9 cellular contexts compared by ENCODE assay signal in the genomic region with DNA sequence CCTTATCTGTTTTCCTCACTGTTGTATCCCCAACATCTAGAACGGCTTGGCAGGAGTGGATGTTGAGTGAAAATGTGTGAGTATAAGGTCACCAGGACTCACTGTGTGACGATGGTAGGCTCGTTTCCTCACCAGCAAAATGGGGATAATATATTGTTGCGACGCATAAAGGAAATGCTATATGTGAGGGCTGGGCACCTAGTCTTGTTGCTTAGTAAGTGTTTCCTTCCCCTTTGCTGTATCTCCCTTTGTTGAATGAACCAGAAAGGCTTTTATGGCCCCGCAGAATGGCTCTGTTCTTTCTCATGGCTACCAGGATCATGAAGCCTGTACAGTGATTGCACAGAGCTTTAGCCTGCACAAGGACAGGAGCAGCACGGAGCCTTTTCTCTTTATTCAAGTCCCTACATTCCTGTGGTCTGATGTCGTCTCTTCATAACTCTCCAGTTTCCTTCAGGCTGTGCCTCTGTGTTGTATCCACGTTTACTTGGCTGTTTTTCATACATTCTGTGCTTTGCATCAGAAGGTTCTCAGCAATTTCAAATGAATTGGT. TPM values are rescaled to one million over a fixed set of nuclear protein-coding genes. Genes with fewer than 3 reads are reported as not detected.
A peak's percentile ranks its signal among the peaks of the same experiment; 100 is the strongest.
DNase-seq lines count a peak whose midpoint lies in the region; ATAC-seq and TF ChIP-seq lines count a peak whose summit lies in the region.
"Had no signal": no experiment of that assay in that cellular context is flagged by ENCODE, and none has a peak within 500 bp of the region (broad histone marks: within the 10 kb centered on the region; RNA-seq: fewer than 3 reads in every experiment).

No MANE protein-coding gene starts in this region.

- H3K9me3 ChIP-seq in cardiac muscle cell (ENCODE audit: low read depth) = no peaks in the 10 kb centered on the region
- H3K9me3 ChIP-seq in gastrocnemius medialis = no peaks in the 10 kb centered on the region

- CTCF ChIA-PET in activated CD4-positive, alpha-beta memory T cell treated with anti-CD3 and anti-CD28 coated beads, Interleukin-2, amount 10 ng/mL, durations not matched to agents 7 days and 5 days (lab: Charles Lee) = no interaction called here

- peak; percentile 33 for DNase-seq in NCI-H2196 treated with DMSO at 0.1 percent for 48 hours (lab: John Stamatoyannopoulos, UW; ENCODE audit: unreplicated experiment)
- DNase-seq in NCI-H2196 (lab: John Stamatoyannopoulos, UW; ENCODE audit: unreplicated experiment) = no peak
- DNase-seq in activated CD4-positive, alpha-beta memory T cell treated with anti-CD3 and anti-CD28 coated beads, Interleukin-2, amount 10 ng/mL, durations not matched to agents 7 days and 5 days = no peak
- peak; percentile 77 to 90 for DNase-seq in cardiac muscle cell (ENCODE audit: low read depth in 1 of 2, low spot score in 1 of 2)
- DNase-seq in gastrocnemius medialis = peak in 1 of 2 donors; percentile 25
- no peak for DNase-seq in effector CD4-positive, alpha-beta T cell
- DNase-seq in omental fat pad (ENCODE audit: low spot score) = no peak
- no peak for DNase-seq in DMS79 treated with DMSO at 0.1 percent for 48 hours (lab: John Stamatoyannopoulos, UW)

- no peak overlapping the region for H3K4me3 Mint-ChIP-seq in activated CD4-positive, alpha-beta memory T cell treated with anti-CD3 and anti-CD28 coated beads, Interleukin-2, amount 10 ng/mL, durations not matched to agents 7 days and 5 days

- H3K4me1 ChIP-seq in cardiac muscle cell (ENCODE audit: low read depth) = peaks cover 49% of the 10 kb centered on the region
- H3K4me1 ChIP-seq in gastrocnemius medialis = peaks cover 78 to 90% of the 10 kb centered on the region in 2 donors

- no peak for TF ChIP-seq POLR2A in gastrocnemius medialis (IDR thresholded peaks at IDR 0.05)

- peak overlapping the region; percentile 72 for H3K27ac ChIP-seq in cardiac muscle cell
- H3K27ac ChIP-seq in gastrocnemius medialis = peak overlapping the region; percentile 30 to 91 (median 70)
- H3K27ac ChIP-seq: C4-2B had no signal

- TF ChIP-seq CTCF in cardiac muscle cell (IDR thresholded peaks at IDR 0.05; ENCODE audit: low read depth, low read length) (no peak), gastrocnemius medialis (IDR thresholded peaks at IDR 0.05 in 4 of 5, conservative IDR thresholded peaks at IDR 0.05 in 1 of 5) (no peak), omental fat pad (IDR thresholded peaks at IDR 0.05) (no peak)

- H3K36me3 ChIP-seq in cardiac muscle cell = no peaks in the 10 kb centered on the region
- no peaks in the 10 kb centered on the region for H3K36me3 ChIP-seq in gastrocnemius medialis

- intact Hi-C loops in gastrocnemius medialis (cut with DNase I; ENCODE audit: low total_unique reads) = no loop called here

- in situ Hi-C loops in gastrocnemius medialis (cut with MboI; ENCODE audit: low sequenced_read_pairs in 4 of 4) = no loop called here

- peaks cover 48% of the 10 kb centered on the region for H3K4me1 Mint-ChIP-seq in activated CD4-positive, alpha-beta memory T cell treated with anti-CD3 and anti-CD28 coated beads, Interleukin-2, amount 10 ng/mL, durations not matched to agents 7 days and 5 days

- no peaks in the 10 kb centered on the region for H3K27me3 Mint-ChIP-seq in activated CD4-positive, alpha-beta memory T cell treated with anti-CD3 and anti-CD28 coated beads, Interleukin-2, amount 10 ng/mL, durations not matched to agents 7 days and 5 days

- POLR2A ChIA-PET in activated CD4-positive, alpha-beta memory T cell treated with anti-CD3 and anti-CD28 coated beads, Interleukin-2, amount 10 ng/mL, durations not matched to agents 7 days and 5 days (lab: Charles Lee) = no interaction called here

- H3K4me3 ChIP-seq in cardiac muscle cell = no peak overlapping the region
- no peak overlapping the region for H3K4me3 ChIP-seq in gastrocnemius medialis

- H3K9me3 Mint-ChIP-seq in activated CD4-positive, alpha-beta memory T cell treated with anti-CD3 and anti-CD28 coated beads, Interleukin-2, amount 10 ng/mL, durations not matched to agents 7 days and 5 days = no peaks in the 10 kb centered on the region

- H3K27ac Mint-ChIP-seq in activated CD4-positive, alpha-beta memory T cell treated with anti-CD3 and anti-CD28 coated beads, Interleukin-2, amount 10 ng/mL, durations not matched to agents 7 days and 5 days = peak overlapping the region; percentile 2

- H3K27me3 ChIP-seq in cardiac muscle cell (no peaks in the 10 kb centered on the region), gastrocnemius medialis (no peaks in the 10 kb centered on the region)

- H3K36me3 Mint-ChIP-seq in activated CD4-positive, alpha-beta memory T cell treated with anti-CD3 and anti-CD28 coated beads, Interleukin-2, amount 10 ng/mL, durations not matched to agents 7 days and 5 days (ENCODE audit: low read depth) = peaks cover 33% of the 10 kb centered on the region

- ATAC-seq in gastrocnemius medialis = peak in 1 of 2 donors; percentile 72
- no peak for ATAC-seq in omental fat pad (ENCODE audit: low FRiP score)

RNA-seq across cellular contexts. Expression of a gene that starts 5.4 kb away (rescaled TPM):
- total RNA-seq in activated CD4-positive, alpha-beta memory T cell treated with anti-CD3 and anti-CD28 coated beads, Interleukin-2, amount 10 ng/mL, durations not matched to agents 7 days and 5 days = 10 to 100 TPM; 51.0 to 55.0 TPM
- total RNA-seq in cardiac muscle cell (39.6 and 61.1 TPM in 2 replicates), gastrocnemius medialis (10 to 100 TPM; 31.9 to 76.7 (median 57.0) TPM), omental fat pad (10 to 100 TPM; 17.2 to 57.8 (median 31.9) TPM)
- polyA plus RNA-seq in cardiac muscle cell = 50.2 and 73.2 TPM in 2 replicates

Comparison
In these comparisons a context has a peak if more than half of its experiments do, and no peak if none do; other contexts are left out.
1. DNase-seq: peak in NCI-H2196 treated with DMSO at 0.1 percent for 48 hours (single experiment) and cardiac muscle cell (2 of 2); none in NCI-H2196 (single experiment), activated CD4-positive, alpha-beta memory T cell treated with anti-CD3 and anti-CD28 coated beads, Interleukin-2, amount 10 ng/mL, durations not matched to agents 7 days and 5 days (single experiment), effector CD4-positive, alpha-beta T cell (single experiment), omental fat pad (single experiment) and DMS79 treated with DMSO at 0.1 percent for 48 hours (single experiment).